In the genomic region with DNA sequence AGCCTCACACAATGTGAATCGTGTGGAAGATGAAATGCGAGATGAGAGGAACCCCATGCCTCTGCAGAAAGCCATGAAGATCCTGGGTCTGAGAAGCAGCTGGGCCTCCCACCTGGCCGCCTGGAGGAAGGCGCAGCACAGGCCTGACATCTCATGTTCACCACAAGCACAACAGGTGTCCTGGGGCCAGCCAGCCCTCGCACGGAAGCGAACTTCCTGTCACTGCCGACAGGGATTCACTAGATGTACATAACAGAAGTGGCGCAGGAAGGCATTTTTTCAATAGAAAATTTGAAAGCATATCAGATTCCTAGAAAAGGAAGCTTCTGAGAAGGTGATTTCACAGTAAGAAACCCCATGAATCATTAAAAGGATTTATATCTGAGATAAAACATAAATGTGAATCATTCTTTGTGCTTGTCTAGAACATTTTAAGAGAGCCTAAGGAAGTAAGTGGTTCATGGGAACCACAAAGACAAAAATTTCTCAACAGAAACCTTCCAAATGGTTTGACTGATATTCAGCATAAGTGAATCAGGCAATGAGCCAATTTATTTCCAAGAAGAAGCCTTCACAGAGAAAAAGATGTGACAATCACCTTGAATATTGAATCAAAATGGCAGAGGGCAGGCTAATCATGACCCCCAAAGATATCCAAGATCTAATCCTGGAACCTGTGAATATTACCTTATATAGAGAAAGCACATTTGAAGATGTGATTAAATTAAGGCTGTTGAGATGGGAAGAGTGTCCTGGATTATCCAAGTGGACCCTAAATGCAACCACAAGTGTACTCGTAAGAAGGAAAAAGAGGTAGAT, we compare ENCODE assay signal across 9 cellular contexts.
DNase-seq lines count a peak whose midpoint lies in the region; ATAC-seq lines count a peak whose summit lies in the region.
"Had no signal": no experiment of that assay in that cellular context is flagged by ENCODE, and none has a peak within 500 bp of the region (broad histone marks: within the 10 kb centered on the region; RNA-seq: fewer than 3 reads in every experiment).

No MANE protein-coding gene starts in this region.

- ATAC-seq in GM18867 (IDR thresholded peaks at IDR 0.05; ENCODE audit: unreplicated experiment): peak; percentile 96
- ATAC-seq in HG02884 (IDR thresholded peaks at IDR 0.05; ENCODE audit: unreplicated experiment): peak; percentile 97
- ATAC-seq: right lobe of liver had no signal

- in situ Hi-C loops in G401 (cut with HindIII; ENCODE audit: low sequenced_read_pairs): loop anchor here (25.0 kb wide), 1 partner anchor 422 kb away; no protein-coding TSS in a partner anchor

- peak; percentile 91 for DNase-seq in RPMI8226
- DNase-seq in activated gamma-delta T cell (lab: John Stamatoyannopoulos, UW): peak; percentile 28
- peak; percentile 60 to 71 for DNase-seq in stimulated activated CD4-positive, alpha-beta T cell treated with anti-CD3 and anti-CD28 coated beads, Interleukin-12 subunit alpha, Interleukin-12 subunit beta, amount 100 ng/mL, for 24 hours (ENCODE audit: low read depth in 2 of 2)
- DNase-seq in DMS 273 treated with DMSO at 0.1 percent for 48 hours (lab: John Stamatoyannopoulos, UW): no peak
- DNase-seq in DMS79 (lab: John Stamatoyannopoulos, UW): no peak
- no peak for DNase-seq in G401 (ENCODE audit: low spot score)

Comparison
In these comparisons a context has a peak if more than half of its experiments do, and no peak if none do; other contexts are left out.
1. DNase-seq: peak in RPMI8226 (single experiment), activated gamma-delta T cell (single experiment) and stimulated activated CD4-positive, alpha-beta T cell treated with anti-CD3 and anti-CD28 coated beads, Interleukin-12 subunit alpha, Interleukin-12 subunit beta, amount 100 ng/mL, for 24 hours (2 of 2); none in DMS 273 treated with DMSO at 0.1 percent for 48 hours (single experiment), DMS79 (single experiment) and G401 (single experiment).